Comparison of ENCODE assay signal across 20 cellular contexts in the genomic region with DNA sequence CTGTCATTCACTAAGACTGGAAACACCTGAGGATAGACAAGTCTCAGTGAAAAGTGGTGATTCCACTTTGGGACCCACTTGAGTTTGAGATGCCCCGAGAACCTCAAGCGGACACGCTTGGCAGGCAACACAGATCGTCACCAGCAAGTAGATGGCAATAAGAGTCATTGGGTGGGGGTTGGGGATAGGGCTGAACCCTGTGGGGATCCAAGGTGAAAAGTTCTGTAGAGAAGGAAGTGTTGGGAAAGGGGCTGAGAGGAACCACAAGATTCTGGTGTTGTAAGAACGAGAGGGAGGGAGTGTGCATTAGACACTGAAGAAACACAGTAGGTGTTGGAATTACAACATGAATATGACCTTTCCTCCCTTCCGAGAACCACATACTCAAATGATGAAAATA. TPM values are rescaled to one million over a fixed set of nuclear protein-coding genes. Genes with fewer than 3 reads are reported as not detected.
DNase-seq lines count a peak whose midpoint lies in the region; ATAC-seq and TF ChIP-seq lines count a peak whose summit lies in the region.
"Had no signal": no experiment of that assay in that cellular context is flagged by ENCODE, and none has a peak within 500 bp of the region (broad histone marks: within the 10 kb centered on the region; RNA-seq: fewer than 3 reads in every experiment).

No MANE protein-coding gene starts in this region.

- ATAC-seq in upper lobe of right lung: peak; percentile 70
- ATAC-seq in GM19351 (IDR thresholded peaks at IDR 0.05; ENCODE audit: unreplicated experiment): no peak
- ATAC-seq: HCT116 had no signal

- no peaks in the 10 kb centered on the region for H3K27me3 Mint-ChIP-seq in dendritic cell treated with granulocyte-macrophage colony-stimulating factor and Interleukin-4, amounts not matched to agents 40 ng/mL and 50 ng/mL, for 4 days

- peak overlapping the region; percentile 81 for H3K27ac Mint-ChIP-seq in dendritic cell treated with granulocyte-macrophage colony-stimulating factor and Interleukin-4, amounts not matched to agents 40 ng/mL and 50 ng/mL, for 4 days

- peaks cover 61% of the 10 kb centered on the region for H3K4me1 Mint-ChIP-seq in dendritic cell treated with granulocyte-macrophage colony-stimulating factor and Interleukin-4, amounts not matched to agents 40 ng/mL and 50 ng/mL, for 4 days (ENCODE audit: low read depth)

- peaks cover 11% of the 10 kb centered on the region for H3K4me1 ChIP-seq in upper lobe of right lung

- peak overlapping the region; percentile 50 for H3K27ac ChIP-seq in HL-60 (replicated peaks)
- H3K27ac ChIP-seq in upper lobe of right lung: no peak overlapping the region
- H3K27ac ChIP-seq: BLaER1, GM23248, RWPE1 had no signal

- no peaks in the 10 kb centered on the region for H3K9me3 ChIP-seq in upper lobe of right lung
- H3K9me3 ChIP-seq: BLaER1 had no signal

- H3K27me3 ChIP-seq in HL-60 (ENCODE audit: insufficient read depth, poor library complexity, severe bottlenecking): no peaks in the 10 kb centered on the region
- H3K27me3 ChIP-seq in upper lobe of right lung: no peaks in the 10 kb centered on the region
- H3K27me3 ChIP-seq: BLaER1 had no signal

- peak; percentile 89 to 93 for DNase-seq in HL-60 (ENCODE audit: low read depth in 1 of 2, low spot score in 1 of 2)
- DNase-seq in NOMO-1 treated with DMSO at 0.1 percent for 48 hours (lab: John Stamatoyannopoulos, UW; ENCODE audit: unreplicated experiment): peak; percentile 47
- no peak for DNase-seq in upper lobe of right lung
- no peak for DNase-seq in stimulated activated naive CD4-positive, alpha-beta T cell treated with Interleukin-2 at 50 U/mL for 16 hours (lab: John Stamatoyannopoulos, UW)
- no peak for DNase-seq in stimulated activated CD4-positive, alpha-beta T cell treated with anti-CD3 and anti-CD28 coated beads, Interleukin-12 subunit alpha, Interleukin-12 subunit beta, amount 100 ng/mL, for 4 hours
- DNase-seq: COR-L47, GM23248, KG1, NCI-H1417 treated with DMSO at 0.1 percent for 48 hours, NCI-H2029, NCI-H2171 treated with DMSO at 0.1 percent for 48 hours, NCI-H510A treated with DMSO at 0.1 percent for 48 hours, T-helper 1 cell had no signal

- no peak for TF ChIP-seq CTCF in HL-60 (IDR thresholded peaks at IDR 0.05; ENCODE audit: insufficient read depth, low read length)
- no peak for TF ChIP-seq CTCF in upper lobe of right lung (IDR thresholded peaks at IDR 0.05)

- H3K36me3 Mint-ChIP-seq in dendritic cell treated with granulocyte-macrophage colony-stimulating factor and Interleukin-4, amounts not matched to agents 40 ng/mL and 50 ng/mL, for 4 days (ENCODE audit: low read depth): peaks cover 100% of the 10 kb centered on the region

- no peaks in the 10 kb centered on the region for H3K9me3 Mint-ChIP-seq in dendritic cell treated with granulocyte-macrophage colony-stimulating factor and Interleukin-4, amounts not matched to agents 40 ng/mL and 50 ng/mL, for 4 days

- H3K4me3 Mint-ChIP-seq in dendritic cell treated with granulocyte-macrophage colony-stimulating factor and Interleukin-4, amounts not matched to agents 40 ng/mL and 50 ng/mL, for 4 days: no peak overlapping the region

- H3K4me3 ChIP-seq in HL-60 (replicated peaks; ENCODE audit: insufficient read depth, low read length) (no peak overlapping the region), upper lobe of right lung (no peak overlapping the region)
- H3K4me3 ChIP-seq: BLaER1, GM23248 had no signal

- H3K36me3 ChIP-seq in upper lobe of right lung: peaks cover 59% of the 10 kb centered on the region
- H3K36me3 ChIP-seq: BLaER1 had no signal

- intact Hi-C loops in dendritic cell treated with granulocyte-macrophage colony-stimulating factor and Interleukin-4, amounts not matched to agents 40 ng/mL and 50 ng/mL, for 4 days (cut with micrococcal nuclease): no loop called here
- intact Hi-C loops in upper lobe of right lung (cut with DNase I): no loop called here

RNA-seq across cellular contexts. Expression of a gene that starts 45.4 kb away (rescaled TPM):
- 21.7 TPM for total RNA-seq in upper lobe of right lung
- total RNA-seq: GM23248, MCF 10A, SK-MEL-5 had no signal

RNA-seq across cellular contexts. Expression of a gene that starts 45.6 kb away (rescaled TPM):
- 48.3 TPM for total RNA-seq in upper lobe of right lung
- total RNA-seq: GM23248, MCF 10A had no signal

RNA-seq across cellular contexts. Expression of a gene that starts 51.5 kb away (rescaled TPM):
- 60.2 TPM for total RNA-seq in upper lobe of right lung

Comparison
In these comparisons a context has a peak if more than half of its experiments do, and no peak if none do; other contexts are left out.
1. DNase-seq: peak in HL-60 (2 of 2) and NOMO-1 treated with DMSO at 0.1 percent for 48 hours (single experiment); none in upper lobe of right lung (single experiment), stimulated activated naive CD4-positive, alpha-beta T cell treated with Interleukin-2 at 50 U/mL for 16 hours (single experiment) and stimulated activated CD4-positive, alpha-beta T cell treated with anti-CD3 and anti-CD28 coated beads, Interleukin-12 subunit alpha, Interleukin-12 subunit beta, amount 100 ng/mL, for 4 hours (single experiment).